20 cellular contexts compared by ENCODE assay signal in genomic region chr3:170699158-170700053, GRCh38.
A peak's percentile ranks its signal among the peaks of the same experiment; 100 is the strongest.
DNase-seq lines count a peak whose midpoint lies in the region; ATAC-seq and TF ChIP-seq lines count a peak whose summit lies in the region.
"Had no signal": no experiment of that assay in that cellular context is flagged by ENCODE, and none has a peak within 500 bp of the region (broad histone marks: within the 10 kb centered on the region; RNA-seq: fewer than 3 reads in every experiment).

No MANE protein-coding gene starts in this region.

- no peak overlapping the region for H4K8ac ChIP-seq in mesendoderm (ENCODE audit: low read depth, low read length)

- TF ChIP-seq CTCF in ascending aorta (IDR thresholded peaks at IDR 0.05) (no peak), fibroblast of mammary gland (conservative IDR thresholded peaks at IDR 0.05; ENCODE audit: control insufficient read depth, insufficient read depth, low read depth, low read length) (no peak), uterus (IDR thresholded peaks at IDR 0.05) (no peak)

- TF ChIP-seq POLR2A in uterus (IDR thresholded peaks at IDR 0.05) = no peak

- DNase-seq in ascending aorta (ENCODE audit: low spot score in 2 of 2) (no peak), fibroblast of mammary gland (ENCODE audit: low read depth) (peak; percentile 42), mesendoderm (no peak), uterus (peak; percentile 45 to 60), NCI-H2107 treated with DMSO at 0.1 percent for 48 hours (lab: John Stamatoyannopoulos, UW; ENCODE audit: unreplicated experiment) (no peak), EL (no peak)
- DNase-seq: activated B cell treated with CpG ODN at 0.5 μM for 24 hours; activated naive CD8-positive, alpha-beta T cell treated with anti-CD3 and anti-CD28 coated beads for 36 hours; Calu3; hypothalamus; Karpas-422; NCI-H1092; NCI-H2107; NCI-H526; SJCRH30; stimulated activated CD4-positive, alpha-beta T cell treated with anti-CD3 and anti-CD28 coated beads, Interleukin-1b, Interleukin-23, amount 100 ng/mL, for 48 hours; stomach had no signal

- H3K27ac ChIP-seq in ascending aorta (peak overlapping the region; percentile 72), mesendoderm (ENCODE audit: low read depth, low read length) (no peak overlapping the region), uterus (peak overlapping the region; percentile 63 to 74)
- H3K27ac ChIP-seq: esophagus muscularis mucosa, neural progenitor cell, SJCRH30 had no signal

- H3K9ac ChIP-seq in mesendoderm (ENCODE audit: low read length) = no peak overlapping the region
- H3K9ac ChIP-seq: neural progenitor cell had no signal

- peak overlapping the region; percentile 60 for H2AK5ac ChIP-seq in mesendoderm (ENCODE audit: low read length)

- H3K56ac ChIP-seq in mesendoderm (ENCODE audit: low read length) = peak overlapping the region; percentile 45

- WGBS in mesendoderm (ENCODE audit: extremely low coverage, insufficient coverage, low lambda C conversion rate) = no CpG with 5 or more reads among the region's 8 CpGs

- H3K36me3 ChIP-seq in ascending aorta (no peaks in the 10 kb centered on the region), mesendoderm (ENCODE audit: control insufficient read depth, insufficient read depth, low read length) (no peaks in the 10 kb centered on the region), uterus (no peaks in the 10 kb centered on the region)
- H3K36me3 ChIP-seq: esophagus muscularis mucosa, neural progenitor cell, SJCRH30, stomach had no signal

- H3K27me3 ChIP-seq in ascending aorta (no peaks in the 10 kb centered on the region), mesendoderm (ENCODE audit: insufficient read depth, low read length, poor library complexity) (no peaks in the 10 kb centered on the region), uterus (no peaks in the 10 kb centered on the region)
- H3K27me3 ChIP-seq: esophagus muscularis mucosa, neural progenitor cell, SJCRH30, stomach had no signal

- H3K23ac ChIP-seq in mesendoderm (ENCODE audit: low read length) = no peak overlapping the region

- H3K9me3 ChIP-seq in ascending aorta (no peaks in the 10 kb centered on the region), uterus (no peaks in the 10 kb centered on the region)
- H3K9me3 ChIP-seq: esophagus muscularis mucosa, SJCRH30, stomach had no signal

- no peak overlapping the region for H4K5ac ChIP-seq in mesendoderm (ENCODE audit: low read length)

- peaks cover 0 to 7% of the 10 kb centered on the region in 2 donors for H3K4me1 ChIP-seq in ascending aorta
- H3K4me1 ChIP-seq in mesendoderm (ENCODE audit: control insufficient read depth, low read depth, low read length) = peaks cover 7% of the 10 kb centered on the region
- peaks cover 0 to 9% of the 10 kb centered on the region in 2 donors for H3K4me1 ChIP-seq in uterus
- H3K4me1 ChIP-seq: esophagus muscularis mucosa, stomach had no signal

- peak overlapping the region; percentile 74 for H2BK5ac ChIP-seq in mesendoderm (ENCODE audit: low read length)

- ATAC-seq in HG03045 (IDR thresholded peaks at IDR 0.05; ENCODE audit: unreplicated experiment) = no peak

- H3K4me3 ChIP-seq in ascending aorta (no peak overlapping the region), fibroblast of mammary gland (ENCODE audit: control insufficient read depth, low read depth, low read length) (no peak overlapping the region), mesendoderm (ENCODE audit: low read length) (no peak overlapping the region), uterus (no peak overlapping the region)
- H3K4me3 ChIP-seq: esophagus muscularis mucosa, neural progenitor cell, SJCRH30, stomach had no signal

- H3K18ac ChIP-seq in mesendoderm (ENCODE audit: low read length) = peak overlapping the region; percentile 39

- peak overlapping the region; percentile 71 for H3K4ac ChIP-seq in mesendoderm (ENCODE audit: low read depth, low read length)

- H3K4me2 ChIP-seq in mesendoderm (ENCODE audit: low read length) = no peak overlapping the region
- H3K4me2 ChIP-seq: neural progenitor cell had no signal

- H3K79me2 ChIP-seq in mesendoderm (ENCODE audit: control insufficient read depth, insufficient read depth, low read length) = no peaks in the 10 kb centered on the region

- intact Hi-C loops in ascending aorta (cut with DNase I) (no loop called here), uterus (cut with DNase I; ENCODE audit: low total_unique reads) (no loop called here)

- no peaks in the 10 kb centered on the region for H3K79me1 ChIP-seq in mesendoderm (ENCODE audit: low read length)

- H2BK120ac ChIP-seq in mesendoderm (ENCODE audit: low read depth, low read length) = peak overlapping the region; percentile 92

- peak overlapping the region; percentile 2 for H2BK15ac ChIP-seq in mesendoderm (replicated peaks; ENCODE audit: low read depth)

Comparison
In these comparisons a context has a peak if more than half of its experiments do, and no peak if none do; other contexts are left out.
1. DNase-seq: peak in fibroblast of mammary gland (single experiment) and uterus (2 of 2); none in ascending aorta (0 of 2), mesendoderm (single experiment), NCI-H2107 treated with DMSO at 0.1 percent for 48 hours (single experiment) and EL (single experiment).